ENCODE assay signal across 8 cellular contexts in genomic region chr15:30992465-30992864, GRCh38. TPM values are rescaled to one million over a fixed set of nuclear protein-coding genes. Genes with fewer than 3 reads are reported as not detected.
DNase-seq lines count a peak whose midpoint lies in the region; ATAC-seq and TF ChIP-seq lines count a peak whose summit lies in the region.

No MANE protein-coding gene starts in this region.

- no peak for DNase-seq in CD4-positive, alpha-beta T cell
- DNase-seq in LoVo (ENCODE audit: low spot score) (peak; percentile 9), coronary artery (ENCODE audit: low spot score) (no peak), nephron progenitor cell (no peak), inferior parietal cortex (ENCODE audit: extremely low spot score) (no peak), superior temporal gyrus (ENCODE audit: extremely low spot score) (no peak), A172 (ENCODE audit: low spot score) (no peak)

- H3K27ac ChIP-seq in CD4-positive, alpha-beta T cell (ENCODE audit: low read depth, low read length) = no peak overlapping the region
- peak overlapping the region in 1 of 2 donors; percentile 88 for H3K27ac ChIP-seq in coronary artery

- H3K9me3 Mint-ChIP-seq in CD4-positive, alpha-beta T cell = no peaks in the 10 kb centered on the region
- H3K9me3 Mint-ChIP-seq in nephron progenitor cell = peaks cover 6% of the 10 kb centered on the region

- H3K27me3 ChIP-seq in CD4-positive, alpha-beta T cell (ENCODE audit: control insufficient read depth, insufficient read depth, low read length) = no peaks in the 10 kb centered on the region

- TF ChIP-seq CTCF in CD4-positive, alpha-beta T cell (IDR thresholded peaks at IDR 0.05) = no peak
- TF ChIP-seq CTCF in coronary artery (IDR thresholded peaks at IDR 0.05) (no peak), nephron progenitor cell (IDR thresholded peaks at IDR 0.05) (no peak)

- CTCF ChIA-PET in CD4-positive, alpha-beta T cell (lab: Charles Lee) = no interaction called here

- POLR2A ChIA-PET in CD4-positive, alpha-beta T cell (lab: Charles Lee) = interaction anchor here (0.7 to 3.0 kb wide), 7 partner anchors 12 to 442 kb away, joined by 3 to 24 read pairs (median 4); no protein-coding TSS in a partner anchor

- peak overlapping the region; percentile 83 for H3K4me3 ChIP-seq in coronary artery

- intact Hi-C loops in CD4-positive, alpha-beta T cell (cut with DNase I, micrococcal nuclease) = loop anchor here in 1 of 2 experiments (5.0 to 10.0 kb wide), 3 partner anchors 90 to 882 kb away; partner anchors contain the start of genes FAN1 and OTUD7A

- H3K36me3 Mint-ChIP-seq in CD4-positive, alpha-beta T cell (ENCODE audit: low read depth) = peaks cover 19% of the 10 kb centered on the region
- peaks cover 10% of the 10 kb centered on the region for H3K36me3 Mint-ChIP-seq in nephron progenitor cell (ENCODE audit: low read depth)

- H3K9me3 ChIP-seq in CD4-positive, alpha-beta T cell (ENCODE audit: control insufficient read depth, low read length) = no peaks in the 10 kb centered on the region

- H3K4me3 Mint-ChIP-seq in CD4-positive, alpha-beta T cell = peak overlapping the region; percentile 85
- H3K4me3 Mint-ChIP-seq in nephron progenitor cell = peak overlapping the region; percentile 86

- peak overlapping the region; percentile 82 for H3K27ac Mint-ChIP-seq in CD4-positive, alpha-beta T cell
- no peak overlapping the region for H3K27ac Mint-ChIP-seq in nephron progenitor cell

- no peaks in the 10 kb centered on the region for H3K27me3 Mint-ChIP-seq in CD4-positive, alpha-beta T cell
- H3K27me3 Mint-ChIP-seq in nephron progenitor cell (ENCODE audit: low read depth, poor library complexity) = peaks cover 6% of the 10 kb centered on the region

- H3K4me1 Mint-ChIP-seq in CD4-positive, alpha-beta T cell (ENCODE audit: low read depth) = peaks cover 26% of the 10 kb centered on the region
- peaks cover 29% of the 10 kb centered on the region for H3K4me1 Mint-ChIP-seq in nephron progenitor cell

- ATAC-seq in CD4-positive, alpha-beta T cell (ENCODE audit: poor library complexity) = no peak
- ATAC-seq in HG03097 (IDR thresholded peaks at IDR 0.05; ENCODE audit: low FRiP score, unreplicated experiment) = no peak

RNA-seq across cellular contexts. Expression of gene MTMR10, which starts 1.0 kb away (rescaled TPM):
- 10 to 100 TPM; 41.2 to 42.0 TPM for total RNA-seq in CD4-positive, alpha-beta T cell
- total RNA-seq in A172 (2014; rRNA removed; shearing (Covaris generic)) = 14.4 and 20.9 TPM in 2 replicates
